Comparison of ENCODE assay signal across 2 cellular contexts in the genomic region with DNA sequence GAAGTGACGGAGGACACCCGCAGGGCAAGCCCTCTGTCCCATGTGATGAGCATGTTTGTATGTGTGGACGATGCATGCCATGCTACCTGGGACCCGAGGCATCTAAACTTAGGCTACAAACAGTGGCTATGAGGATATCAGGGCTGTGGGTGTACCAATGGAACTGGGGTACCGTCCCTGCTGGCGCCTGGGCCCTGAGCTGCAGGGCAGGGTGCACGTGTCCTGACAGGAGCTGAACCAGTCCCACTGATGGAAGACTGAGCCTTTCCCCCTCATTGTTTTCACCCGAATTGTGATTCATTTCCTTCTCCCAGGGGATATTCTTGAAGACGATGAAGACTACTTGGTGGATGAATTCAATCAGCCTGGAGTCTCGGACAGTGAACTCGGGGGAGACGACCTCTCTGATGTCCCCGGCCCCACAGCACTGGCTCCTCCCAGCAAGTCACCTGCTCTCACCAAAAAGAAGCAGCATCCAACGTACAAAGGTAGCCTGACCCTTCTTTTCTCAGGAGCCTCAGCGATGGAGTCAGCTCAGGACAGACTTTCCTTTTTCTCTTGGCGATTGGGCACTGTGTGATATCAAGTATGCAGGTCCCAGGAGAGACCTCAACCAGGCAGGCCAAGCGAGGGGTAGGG.
A peak's percentile ranks its signal among the peaks of the same experiment; 100 is the strongest.
TF ChIP-seq lines count a peak whose summit lies in the region.

No MANE protein-coding gene starts in this region.

TF ChIP-seq in HepG2, 621 proteins besides CTCF, POLR2A, EP300 and RAD21:
- peak; percentile 21 for TF ChIP-seq RBM22 (optimal IDR thresholded peaks at IDR 0.05; ENCODE audit: low read length)
- TF ChIP-seq HDAC6 (IDR thresholded peaks at IDR 0.05; ENCODE audit: low read depth, low read length) = no peak
- TF ChIP-seq ZNF737 (CRISPR knock-in tag; IDR thresholded peaks at IDR 0.05; ENCODE audit: borderline replicate concordance) = peak; percentile 69; the same call in 1 of the 2 replicates
- no peak for TF ChIP-seq KLF11 (CRISPR knock-in tag; IDR thresholded peaks at IDR 0.05)
- TF ChIP-seq TRIM24 (CRISPR knock-in tag; IDR thresholded peaks at IDR 0.05) = no peak
- no peak for TF ChIP-seq MEIS1 (CRISPR knock-in tag; IDR thresholded peaks at IDR 0.05; ENCODE audit: borderline replicate concordance)
- TF ChIP-seq, protein P1, sequence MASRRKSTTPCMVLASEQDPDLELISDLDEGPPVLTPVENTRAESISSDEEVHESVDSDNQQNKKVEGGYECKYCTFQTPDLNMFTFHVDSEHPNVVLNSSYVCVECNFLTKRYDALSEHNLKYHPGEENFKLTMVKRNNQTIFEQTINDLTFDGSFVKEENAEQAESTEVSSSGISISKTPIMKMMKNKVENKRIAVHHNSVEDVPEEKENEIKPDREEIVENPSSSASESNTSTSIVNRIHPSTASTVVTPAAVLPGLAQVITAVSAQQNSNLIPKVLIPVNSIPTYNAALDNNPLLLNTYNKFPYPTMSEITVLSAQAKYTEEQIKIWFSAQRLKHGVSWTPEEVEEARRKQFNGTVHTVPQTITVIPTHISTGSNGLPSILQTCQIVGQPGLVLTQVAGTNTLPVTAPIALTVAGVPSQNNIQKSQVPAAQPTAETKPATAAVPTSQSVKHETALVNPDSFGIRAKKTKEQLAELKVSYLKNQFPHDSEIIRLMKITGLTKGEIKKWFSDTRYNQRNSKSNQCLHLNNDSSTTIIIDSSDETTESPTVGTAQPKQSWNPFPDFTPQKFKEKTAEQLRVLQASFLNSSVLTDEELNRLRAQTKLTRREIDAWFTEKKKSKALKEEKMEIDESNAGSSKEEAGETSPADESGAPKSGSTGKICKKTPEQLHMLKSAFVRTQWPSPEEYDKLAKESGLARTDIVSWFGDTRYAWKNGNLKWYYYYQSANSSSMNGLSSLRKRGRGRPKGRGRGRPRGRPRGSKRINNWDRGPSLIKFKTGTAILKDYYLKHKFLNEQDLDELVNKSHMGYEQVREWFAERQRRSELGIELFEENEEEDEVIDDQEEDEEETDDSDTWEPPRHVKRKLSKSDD (CRISPR knock-in tag; IDR thresholded peaks at IDR 0.05; ENCODE audit: low read depth) = no peak
- no peak for TF ChIP-seq BHLHE40 (IDR thresholded peaks at IDR 0.05; ENCODE audit: low read length)
- TF ChIP-seq, protein P2, sequence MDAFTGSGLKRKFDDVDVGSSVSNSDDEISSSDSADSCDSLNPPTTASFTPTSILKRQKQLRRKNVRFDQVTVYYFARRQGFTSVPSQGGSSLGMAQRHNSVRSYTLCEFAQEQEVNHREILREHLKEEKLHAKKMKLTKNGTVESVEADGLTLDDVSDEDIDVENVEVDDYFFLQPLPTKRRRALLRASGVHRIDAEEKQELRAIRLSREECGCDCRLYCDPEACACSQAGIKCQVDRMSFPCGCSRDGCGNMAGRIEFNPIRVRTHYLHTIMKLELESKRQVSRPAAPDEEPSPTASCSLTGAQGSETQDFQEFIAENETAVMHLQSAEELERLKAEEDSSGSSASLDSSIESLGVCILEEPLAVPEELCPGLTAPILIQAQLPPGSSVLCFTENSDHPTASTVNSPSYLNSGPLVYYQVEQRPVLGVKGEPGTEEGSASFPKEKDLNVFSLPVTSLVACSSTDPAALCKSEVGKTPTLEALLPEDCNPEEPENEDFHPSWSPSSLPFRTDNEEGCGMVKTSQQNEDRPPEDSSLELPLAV (CRISPR knock-in tag; conservative IDR thresholded peaks at IDR 0.05; ENCODE audit: low read depth) = no peak
- no peak for TF ChIP-seq ZNF460 (CRISPR knock-in tag; IDR thresholded peaks at IDR 0.05; ENCODE audit: borderline replicate concordance)
- TF ChIP-seq, protein P3, sequence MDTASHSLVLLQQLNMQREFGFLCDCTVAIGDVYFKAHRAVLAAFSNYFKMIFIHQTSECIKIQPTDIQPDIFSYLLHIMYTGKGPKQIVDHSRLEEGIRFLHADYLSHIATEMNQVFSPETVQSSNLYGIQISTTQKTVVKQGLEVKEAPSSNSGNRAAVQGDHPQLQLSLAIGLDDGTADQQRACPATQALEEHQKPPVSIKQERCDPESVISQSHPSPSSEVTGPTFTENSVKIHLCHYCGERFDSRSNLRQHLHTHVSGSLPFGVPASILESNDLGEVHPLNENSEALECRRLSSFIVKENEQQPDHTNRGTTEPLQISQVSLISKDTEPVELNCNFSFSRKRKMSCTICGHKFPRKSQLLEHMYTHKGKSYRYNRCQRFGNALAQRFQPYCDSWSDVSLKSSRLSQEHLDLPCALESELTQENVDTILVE (CRISPR knock-in tag; IDR thresholded peaks at IDR 0.05) = no peak
TF ChIP-seq in HepG2: peak in this region for 2.

TF ChIP-seq in IMR-90, 13 proteins besides CTCF, POLR2A, EP300 and RAD21:
- no peak for TF ChIP-seq CEBPB (IDR thresholded peaks at IDR 0.05; ENCODE audit: low read depth, low read length)
- TF ChIP-seq BHLHE40 (IDR thresholded peaks at IDR 0.05; ENCODE audit: low read depth, low read length) = no peak
- TF ChIP-seq, protein P4, sequence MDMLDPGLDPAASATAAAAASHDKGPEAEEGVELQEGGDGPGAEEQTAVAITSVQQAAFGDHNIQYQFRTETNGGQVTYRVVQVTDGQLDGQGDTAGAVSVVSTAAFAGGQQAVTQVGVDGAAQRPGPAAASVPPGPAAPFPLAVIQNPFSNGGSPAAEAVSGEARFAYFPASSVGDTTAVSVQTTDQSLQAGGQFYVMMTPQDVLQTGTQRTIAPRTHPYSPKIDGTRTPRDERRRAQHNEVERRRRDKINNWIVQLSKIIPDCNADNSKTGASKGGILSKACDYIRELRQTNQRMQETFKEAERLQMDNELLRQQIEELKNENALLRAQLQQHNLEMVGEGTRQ (IDR thresholded peaks at IDR 0.05; ENCODE audit: low read depth, low read length) = no peak
- no peak for TF ChIP-seq SMC3 (IDR thresholded peaks at IDR 0.05; ENCODE audit: low read depth, low read length)
- no peak for TF ChIP-seq MAFK (IDR thresholded peaks at IDR 0.05; ENCODE audit: low read depth, low read length)
- no peak for TF ChIP-seq FOS (IDR thresholded peaks at IDR 0.05; ENCODE audit: low read depth, low read length)
